Comparison of ENCODE assay signal across 19 cellular contexts in the genomic region with DNA sequence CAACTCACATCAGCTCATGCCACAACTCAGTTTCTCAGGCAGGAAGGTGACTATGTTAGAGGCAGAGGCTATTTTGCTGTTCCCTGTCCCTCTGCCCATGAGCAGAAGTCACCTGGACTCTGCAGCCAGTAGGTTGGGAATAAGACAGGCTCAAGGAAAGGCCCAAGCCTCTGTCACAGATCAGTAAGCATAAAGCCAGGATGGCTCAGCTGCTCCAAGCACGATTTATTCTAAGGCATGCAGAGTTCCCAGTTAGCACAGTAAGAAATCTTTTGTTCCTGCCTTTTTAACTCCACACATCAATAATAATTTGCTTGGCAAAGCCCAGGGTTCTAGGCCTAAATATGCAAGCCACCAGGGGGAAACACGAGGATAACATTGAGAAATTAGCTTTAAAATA.
"Had no signal": no experiment of that assay in that cellular context is flagged by ENCODE, and none has a peak within 500 bp of the region (broad histone marks: within the 10 kb centered on the region; RNA-seq: fewer than 3 reads in every experiment).

No MANE protein-coding gene starts in this region.

- H3K27me3 ChIP-seq: colonic mucosa, heart left ventricle, stomach had no signal

- H3K9me3 ChIP-seq: colonic mucosa, heart left ventricle, psoas muscle, thoracic aorta had no signal

- H3K4me3 ChIP-seq: colonic mucosa, heart left ventricle, lung, psoas muscle, stomach, thoracic aorta had no signal

- H3K4me1 Mint-ChIP-seq: nephron had no signal

- DNase-seq: caudate nucleus; colonic mucosa; dermis blood vessel endothelial cell; erythroblast; heart left ventricle; hippocampal formation; left cardiac atrium; left ventricle myocardium superior; mesenchymal stem cell; psoas muscle; stimulated activated naive CD4-positive, alpha-beta T cell; stomach; substantia nigra had no signal

- H3K27ac Mint-ChIP-seq: type B pancreatic cell had no signal

- H3K36me3 Mint-ChIP-seq: type B pancreatic cell had no signal

- H3K79me2 ChIP-seq: parathyroid adenoma had no signal

- H2AFZ ChIP-seq: parathyroid adenoma had no signal

- H3K9ac ChIP-seq: parathyroid adenoma had no signal

- ATAC-seq: heart left ventricle, left cardiac atrium, left ventricle myocardium superior, psoas muscle, sciatic nerve had no signal

- H3K4me3 Mint-ChIP-seq: nephron, type B pancreatic cell had no signal

- H3K4me1 ChIP-seq: colonic mucosa, heart left ventricle, parathyroid adenoma, psoas muscle, stomach had no signal

- H3K9me3 Mint-ChIP-seq: type B pancreatic cell had no signal

- H3K36me3 ChIP-seq: colonic mucosa, heart left ventricle, stomach, thoracic aorta had no signal

- H3K27me3 Mint-ChIP-seq: type B pancreatic cell had no signal

- H3K27ac ChIP-seq: colonic mucosa, heart left ventricle, parathyroid adenoma, psoas muscle, stomach, thoracic aorta had no signal
